ENCODE assay signal across 32 cellular contexts in the genomic region with DNA sequence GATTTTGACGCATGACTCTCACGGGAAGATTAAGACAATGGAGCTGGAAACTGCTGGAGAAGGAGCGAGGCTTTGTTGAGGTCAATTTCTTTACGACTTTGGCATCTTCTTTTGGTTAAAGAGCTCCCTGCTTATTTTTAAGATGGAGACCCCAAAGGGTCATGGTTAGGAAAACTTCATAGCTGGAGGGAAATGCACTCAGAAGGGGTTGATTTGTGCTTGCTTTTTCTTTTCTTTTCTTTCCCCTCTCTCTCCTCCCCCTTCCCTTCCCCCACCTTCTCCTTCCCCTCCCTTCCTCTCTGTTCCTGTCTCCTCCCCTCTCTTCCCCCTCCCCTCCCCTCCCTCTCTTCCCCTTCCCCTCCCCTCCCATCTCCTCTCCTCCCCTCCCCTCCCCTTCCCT.
"Had no signal": no experiment of that assay in that cellular context is flagged by ENCODE, and none has a peak within 500 bp of the region (broad histone marks: within the 10 kb centered on the region; RNA-seq: fewer than 3 reads in every experiment).

No MANE protein-coding gene starts in this region.

- H3K27ac ChIP-seq: ascending aorta, breast epithelium, cardiac muscle cell, colonic mucosa, epithelial cell of prostate, esophagus squamous epithelium, WERI-Rb-1 had no signal

- H3K36me3 ChIP-seq: ascending aorta, breast epithelium, cardiac muscle cell, colonic mucosa, esophagus squamous epithelium, gastroesophageal sphincter, WERI-Rb-1 had no signal

- H3K4me1 ChIP-seq: breast epithelium, colonic mucosa, esophagus squamous epithelium had no signal

- H3K4me3 ChIP-seq: ascending aorta, breast epithelium, cardiac muscle cell, colonic mucosa, esophagus squamous epithelium, gastroesophageal sphincter had no signal

- H3K9me3 ChIP-seq: ascending aorta, breast epithelium, colonic mucosa, esophagus squamous epithelium, gastroesophageal sphincter had no signal

- H3K27me3 ChIP-seq: ascending aorta, breast epithelium, cardiac muscle cell, colonic mucosa, esophagus squamous epithelium, gastroesophageal sphincter had no signal

- FAIRE-seq: endometrium, endothelial cell of umbilical vein had no signal

- H3K9me3 Mint-ChIP-seq: activated naive CD4-positive, alpha-beta T cell treated with anti-CD3 and anti-CD28 coated beads, Interleukin-2, amount 10 ng/mL, durations not matched to agents 7 days and 5 days; activated naive CD8-positive, alpha-beta T cell treated with anti-CD3 and anti-CD28 coated beads, Interleukin-2, amount 10 ng/mL, durations not matched to agents 7 days and 5 days; activated T-cell treated with anti-CD3 and anti-CD28 coated beads, Interleukin-2, amount 50 U/mL, for 24 hours; activated T-cell treated with anti-CD3 and anti-CD28 coated beads, Interleukin-2, amount 50 U/mL, for 72 hours; T-helper 2 cell treated with Interferon-gamma antibody and Interleukin-4, amounts not matched to agents 5 μg/mL and 100 μg/mL, for 36 hours had no signal

- H3K4me1 Mint-ChIP-seq: activated B cell treated with CpG ODN at 0.5 μM for 24 hours had no signal

- H3K36me3 Mint-ChIP-seq: activated naive CD4-positive, alpha-beta T cell treated with anti-CD3 and anti-CD28 coated beads, Interleukin-2, amount 10 ng/mL, durations not matched to agents 7 days and 5 days; activated naive CD4-positive, alpha-beta T cell treated with anti-CD3 and anti-CD28 coated beads, Interleukin-2, amount 50 U/mL, for 72 hours; activated naive CD8-positive, alpha-beta T cell treated with anti-CD3 and anti-CD28 coated beads, Interleukin-2, amount 10 ng/mL, durations not matched to agents 7 days and 5 days; brain had no signal

- DNase-seq: activated B cell treated with CpG ODN at 0.5 μM for 24 hours; activated CD4-positive, alpha-beta T cell treated with anti-CD3 and anti-CD28 coated beads for 48 hours; activated CD4-positive, alpha-beta T cell treated with anti-CD3 and anti-CD28 coated beads, Interleukin-2, amount 50 U/mL, for 1 hour; activated CD4-positive, alpha-beta T cell treated with anti-CD3 and anti-CD28 coated beads, Interleukin-2, amount 50 U/mL, for 48 hours; activated CD8-positive, alpha-beta memory T cell treated with anti-CD3 and anti-CD28 coated beads, Interleukin-2, amount 50 U/mL, for 48 hours; activated gamma-delta T cell; activated naive CD4-positive, alpha-beta T cell; activated naive CD4-positive, alpha-beta T cell treated with anti-CD3 and anti-CD28 coated beads, Interleukin-2, amount 10 ng/mL, durations not matched to agents 7 days and 5 days; activated naive CD8-positive, alpha-beta T cell treated with anti-CD3 and anti-CD28 coated beads, Interleukin-2, amount 10 ng/mL, durations not matched to agents 7 days and 5 days; activated T-cell treated with anti-CD3 and anti-CD28 coated beads for 4 hours; activated T-cell treated with anti-CD3 and anti-CD28 coated beads, Interleukin-2, amount 50 U/mL, for 24 hours; activated T-cell treated with anti-CD3 and anti-CD28 coated beads, Interleukin-2, amount 50 U/mL, for 72 hours; central memory CD4-positive, alpha-beta T cell; cerebellar nuclear complex; colonic mucosa; effector CD8-positive, alpha-beta T cell; esophagus squamous epithelium; foreskin melanocyte; T-helper 1 cell; T-helper 17 cell; WERI-Rb-1 had no signal

- H3K4me3 Mint-ChIP-seq: activated B cell treated with CpG ODN at 0.5 μM for 24 hours; activated naive CD4-positive, alpha-beta T cell treated with anti-CD3 and anti-CD28 coated beads, Interleukin-2, amount 10 ng/mL, durations not matched to agents 7 days and 5 days; activated naive CD8-positive, alpha-beta T cell treated with anti-CD3 and anti-CD28 coated beads, Interleukin-2, amount 10 ng/mL, durations not matched to agents 7 days and 5 days; activated T-cell treated with anti-CD3 and anti-CD28 coated beads, Interleukin-2, amount 50 U/mL, for 24 hours; activated T-cell treated with anti-CD3 and anti-CD28 coated beads, Interleukin-2, amount 50 U/mL, for 72 hours; brain; T-helper 17 cell; T-helper 2 cell treated with Interferon-gamma antibody and Interleukin-4, amounts not matched to agents 5 μg/mL and 100 μg/mL, for 36 hours had no signal

- ATAC-seq: activated CD4-positive, CD25-positive, alpha-beta regulatory T cell treated with anti-CD3 and anti-CD28 coated beads, Interleukin-2, amount 50 U/mL, for 24 hours; activated naive CD4-positive, alpha-beta T cell treated with anti-CD3 and anti-CD28 coated beads, Interleukin-2, amount 50 U/mL, for 72 hours; activated T-cell treated with anti-CD3 and anti-CD28 coated beads, Interleukin-2, amount 50 U/mL, for 72 hours; gastroesophageal sphincter; T-helper 17 cell had no signal

- H3K27ac Mint-ChIP-seq: activated B cell treated with CpG ODN at 0.5 μM for 24 hours; activated naive CD4-positive, alpha-beta T cell treated with anti-CD3 and anti-CD28 coated beads, Interleukin-2, amount 10 ng/mL, durations not matched to agents 7 days and 5 days; activated naive CD4-positive, alpha-beta T cell treated with anti-CD3 and anti-CD28 coated beads, Interleukin-2, amount 50 U/mL, for 72 hours; activated naive CD8-positive, alpha-beta T cell treated with anti-CD3 and anti-CD28 coated beads, Interleukin-2, amount 10 ng/mL, durations not matched to agents 7 days and 5 days; activated T-cell treated with anti-CD3 and anti-CD28 coated beads, Interleukin-2, amount 50 U/mL, for 24 hours; activated T-cell treated with anti-CD3 and anti-CD28 coated beads, Interleukin-2, amount 50 U/mL, for 72 hours; T-helper 17 cell; T-helper 2 cell treated with Interferon-gamma antibody and Interleukin-4, amounts not matched to agents 5 μg/mL and 100 μg/mL, for 36 hours had no signal

- H3K27me3 Mint-ChIP-seq: activated naive CD4-positive, alpha-beta T cell treated with anti-CD3 and anti-CD28 coated beads, Interleukin-2, amount 10 ng/mL, durations not matched to agents 7 days and 5 days; activated T-cell treated with anti-CD3 and anti-CD28 coated beads, Interleukin-2, amount 50 U/mL, for 24 hours had no signal
